32 cellular contexts compared by ENCODE assay signal in genomic region chr3:163166197-163166596, GRCh38.
"Had no signal": no experiment of that assay in that cellular context is flagged by ENCODE, and none has a peak within 500 bp of the region (broad histone marks: within the 10 kb centered on the region; RNA-seq: fewer than 3 reads in every experiment).

No MANE protein-coding gene starts in this region.

- ATAC-seq: activated naive CD4-positive, alpha-beta T cell treated with anti-CD3 and anti-CD28 coated beads, Interleukin-2, amount 50 U/mL, for 72 hours; activated naive CD8-positive, alpha-beta T cell treated with anti-CD3 and anti-CD28 coated beads, Interleukin-2, amount 50 U/mL, for 24 hours; activated T-cell treated with anti-CD3 and anti-CD28 coated beads, Interleukin-2, amount 50 U/mL, for 4 hours; activated T-cell treated with anti-CD3 and anti-CD28 coated beads, Interleukin-2, amount 50 U/mL, for 72 hours; activated T-helper 17 cell treated with anti-CD3 and anti-CD28 coated beads, Interleukin-2, amount 50 U/mL, for 72 hours; body of pancreas had no signal

- H3K4me1 ChIP-seq: adrenal gland, ascending aorta, body of pancreas, breast epithelium had no signal

- H3K9me3 ChIP-seq: adrenal gland, ascending aorta, body of pancreas, breast epithelium had no signal

- H3K4me3 ChIP-seq: adrenal gland, ascending aorta, body of pancreas, breast epithelium, cardiac muscle cell had no signal

- H3K27ac ChIP-seq: adrenal gland, ascending aorta, body of pancreas, brain microvascular endothelial cell, breast epithelium, cardiac muscle cell had no signal

- DNase-seq: activated effector memory CD4-positive, alpha-beta T cell treated with anti-CD3 and anti-CD28 coated beads, Interleukin-2, amount 50 U/mL, for 16 hours; activated effector memory CD4-positive, alpha-beta T cell treated with Interleukin-2 at 50 U/mL for 16 hours; activated gamma-delta T cell; activated gamma-delta T cell treated with Interleukin-2 at 50 U/mL for 16 hours; activated naive CD4-positive, alpha-beta T cell; activated naive CD4-positive, alpha-beta T cell treated with anti-CD3 and anti-CD28 coated beads for 36 hours; activated naive CD4-positive, alpha-beta T cell treated with anti-CD3 and anti-CD28 coated beads, Interleukin-2, amount 10 ng/mL, durations not matched to agents 7 days and 5 days; activated naive CD4-positive, alpha-beta T cell treated with anti-CD3 and anti-CD28 coated beads, Interleukin-2, amount 50 U/mL, for 16 hours; activated naive CD4-positive, alpha-beta T cell treated with Interleukin-2 at 50 U/mL for 16 hours; activated naive CD8-positive, alpha-beta T cell treated with anti-CD3 and anti-CD28 coated beads for 36 hours; activated naive CD8-positive, alpha-beta T cell treated with anti-CD3 and anti-CD28 coated beads, Interleukin-2, amount 10 ng/mL, durations not matched to agents 7 days and 5 days; activated naive CD8-positive, alpha-beta T cell treated with anti-CD3 and anti-CD28 coated beads, Interleukin-2, amount 50 U/mL, for 24 hours; activated T-cell treated with anti-CD3 and anti-CD28 coated beads, Interleukin-2, amount 50 U/mL, for 4 hours; activated T-cell treated with anti-CD3 and anti-CD28 coated beads, Interleukin-2, amount 50 U/mL, for 48 hours; activated T-cell treated with anti-CD3 and anti-CD28 coated beads, Interleukin-2, amount 50 U/mL, for 72 hours; adrenal gland; amniotic stem cell; amygdala; anterior cingulate cortex; aorta; body of pancreas; brain microvascular endothelial cell; caudate nucleus; central memory CD4-positive, alpha-beta T cell; cerebellar nuclear complex had no signal

- FAIRE-seq: astrocyte, bronchial epithelial cell had no signal

- H3K36me3 ChIP-seq: adrenal gland, ascending aorta, brain microvascular endothelial cell, breast epithelium, cardiac muscle cell had no signal
